In genomic region chr10:124888262-124888661, GRCh38 we compare ENCODE assay signal across 25 cellular contexts.
"Had no signal": no experiment of that assay in that cellular context is flagged by ENCODE, and none has a peak within 500 bp of the region (broad histone marks: within the 10 kb centered on the region; RNA-seq: fewer than 3 reads in every experiment).

No MANE protein-coding gene starts in this region.

- H3K4me3 ChIP-seq: dorsolateral prefrontal cortex, esophagus squamous epithelium, lung, prostate gland, right atrium auricular region, thoracic aorta, tibial nerve, upper lobe of left lung, uterus had no signal

- H3K36me3 Mint-ChIP-seq: memory B cell; natural killer cell; stimulated activated memory B cell treated with anti-CD40 and anti-IgM and Interleukin-4, amounts not matched to agents 10 μg/mL and 1 μg/mL and 100 μg/mL, for 72 hours had no signal

- H3K36me3 ChIP-seq: esophagus squamous epithelium, neutrophil, prostate gland, right atrium auricular region, thoracic aorta, tibial nerve, upper lobe of left lung, uterus had no signal

- H3K27me3 ChIP-seq: dorsolateral prefrontal cortex, esophagus squamous epithelium, neutrophil, right atrium auricular region, tibial nerve, upper lobe of left lung, uterus had no signal

- H3K4me3 Mint-ChIP-seq: memory B cell; natural killer cell; stimulated activated memory B cell treated with anti-CD40 and anti-IgM and Interleukin-4, amounts not matched to agents 10 μg/mL and 1 μg/mL and 100 μg/mL, for 72 hours; stimulated activated naive CD8-positive, alpha-beta T cell treated with anti-CD3 and anti-CD28 coated beads, Interleukin-15, Interleukin-2, amounts not matched to agents 100 ng/mL and 50 ng/mL, for 24 hours had no signal

- H3K27ac ChIP-seq: dorsolateral prefrontal cortex, epithelial cell of prostate, esophagus squamous epithelium, neutrophil, parathyroid adenoma, prostate gland, right atrium auricular region, thoracic aorta, tibial nerve, upper lobe of left lung, uterus had no signal

- H3K9me3 ChIP-seq: esophagus squamous epithelium, neutrophil, prostate gland, right atrium auricular region, thoracic aorta, tibial nerve, upper lobe of left lung, uterus had no signal

- H3K27ac Mint-ChIP-seq: memory B cell; natural killer cell; stimulated activated memory B cell treated with anti-CD40 and anti-IgM and Interleukin-4, amounts not matched to agents 10 μg/mL and 1 μg/mL and 100 μg/mL, for 72 hours; stimulated activated naive CD8-positive, alpha-beta T cell treated with anti-CD3 and anti-CD28 coated beads, Interleukin-15, Interleukin-2, amounts not matched to agents 100 ng/mL and 50 ng/mL, for 24 hours had no signal

- H3K4me1 Mint-ChIP-seq: memory B cell; natural killer cell; stimulated activated memory B cell treated with anti-CD40 and anti-IgM and Interleukin-4, amounts not matched to agents 10 μg/mL and 1 μg/mL and 100 μg/mL, for 72 hours had no signal

- H3K9me3 Mint-ChIP-seq: memory B cell; natural killer cell; stimulated activated memory B cell treated with anti-CD40 and anti-IgM and Interleukin-4, amounts not matched to agents 10 μg/mL and 1 μg/mL and 100 μg/mL, for 72 hours; stimulated activated naive CD8-positive, alpha-beta T cell treated with anti-CD3 and anti-CD28 coated beads, Interleukin-15, Interleukin-2, amounts not matched to agents 100 ng/mL and 50 ng/mL, for 24 hours had no signal

- FAIRE-seq: keratinocyte had no signal

- H3K4me1 ChIP-seq: esophagus squamous epithelium, parathyroid adenoma, prostate gland, right atrium auricular region, tibial nerve, upper lobe of left lung, uterus had no signal

- DNase-seq: cerebellar nuclear complex; effector CD4-positive, alpha-beta T cell; esophagus squamous epithelium; foreskin melanocyte; hypothalamus; natural killer cell; stimulated activated CD4-positive, alpha-beta T cell treated with anti-CD3 and anti-CD28 coated beads, Interleukin-2, amount 100 ng/mL, for 24 hours; stimulated activated CD4-positive, alpha-beta T cell treated with anti-CD3 and anti-CD28 coated beads, Interleukin-4, amount 100 ng/mL, for 24 hours; uterus had no signal

- ATAC-seq: left lobe of liver; natural killer cell; sciatic nerve; stimulated activated memory B cell treated with anti-CD40 and anti-IgM and Interleukin-4, amounts not matched to agents 10 μg/mL and 1 μg/mL and 100 μg/mL, for 72 hours had no signal

- H3K27me3 Mint-ChIP-seq: stimulated activated memory B cell treated with anti-CD40 and anti-IgM and Interleukin-4, amounts not matched to agents 10 μg/mL and 1 μg/mL and 100 μg/mL, for 72 hours; stimulated activated naive CD8-positive, alpha-beta T cell treated with anti-CD3 and anti-CD28 coated beads, Interleukin-15, Interleukin-2, amounts not matched to agents 100 ng/mL and 50 ng/mL, for 24 hours had no signal
